1 cellular context compared by ENCODE assay signal in the genomic region with DNA sequence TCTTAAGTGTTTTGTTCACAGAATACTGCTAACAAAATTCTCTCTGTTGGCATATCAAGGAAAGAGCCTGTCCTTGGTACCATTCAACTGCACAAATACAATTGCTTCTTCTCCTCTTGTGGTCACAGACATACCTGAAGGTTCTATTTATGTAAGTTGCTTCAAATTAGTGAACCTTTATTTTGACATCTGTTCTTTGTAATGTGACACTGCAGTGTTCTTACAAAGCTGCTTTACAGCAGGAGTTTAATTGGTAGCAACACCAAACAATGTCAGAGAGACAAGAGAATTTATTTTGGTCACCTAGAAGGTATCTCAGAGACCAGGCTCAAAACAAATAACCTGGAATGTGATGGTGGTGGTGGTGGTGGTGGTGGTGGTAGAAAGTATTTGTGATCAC.
TF ChIP-seq lines count a peak whose summit lies in the region.

No MANE protein-coding gene starts in this region.

TF ChIP-seq in H1, 55 proteins besides CTCF, POLR2A, EP300 and RAD21:
- TF ChIP-seq SP1 (IDR thresholded peaks at IDR 0.05; ENCODE audit: low read depth, low read length) (no peak), TEAD4 (IDR thresholded peaks at IDR 0.05; ENCODE audit: low read depth, low read length) (0 out of 2 replicates have a peak, but pooled peaks have one; percentile 4), YY1 (IDR thresholded peaks at IDR 0.05; ENCODE audit: low read depth, low read length) (no peak), ASH2L (IDR thresholded peaks at IDR 0.05; ENCODE audit: low read length) (no peak)
